1 cellular context compared by ENCODE assay signal in the genomic region with DNA sequence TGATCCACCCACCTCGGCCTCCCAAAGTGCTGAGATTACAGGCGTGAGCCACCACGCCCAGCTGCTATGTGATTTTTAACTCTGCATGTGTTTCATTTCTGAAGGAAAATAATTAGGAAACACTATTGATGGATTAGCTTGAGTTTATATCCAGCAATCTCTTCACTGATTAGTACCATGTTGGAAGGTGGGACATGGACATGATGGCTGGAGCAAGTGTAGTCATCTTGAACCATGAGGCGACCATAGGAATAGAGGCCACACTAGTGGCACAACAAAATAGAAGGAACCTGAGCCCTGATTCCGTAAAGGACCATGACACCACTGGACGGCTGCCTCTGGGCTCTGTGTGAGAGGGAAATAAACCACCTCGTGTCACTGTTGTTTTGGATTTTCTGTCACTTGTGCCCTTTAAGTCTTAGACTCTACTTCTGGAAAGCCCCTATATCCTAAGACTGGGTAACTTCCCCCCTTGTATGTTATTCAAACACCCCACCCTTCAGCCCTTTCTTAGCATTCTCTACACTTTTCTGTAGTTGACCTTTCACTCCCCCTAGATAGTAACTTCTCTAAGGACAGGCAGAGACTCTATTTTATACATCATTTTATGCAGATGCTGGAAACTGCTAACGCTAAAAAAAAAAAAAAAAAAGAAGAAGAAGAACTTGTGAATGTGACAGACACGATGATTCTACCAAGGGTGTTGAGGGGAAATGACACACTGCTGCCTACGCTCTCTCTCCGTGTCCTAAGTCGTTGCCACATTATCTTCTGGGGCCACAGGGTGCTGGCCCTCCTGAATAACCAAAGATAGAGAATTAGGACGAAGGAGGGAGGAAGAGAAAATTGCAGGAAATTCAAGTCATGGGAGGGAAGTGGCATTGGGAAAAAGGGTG.
A peak's percentile ranks its signal among the peaks of the same experiment; 100 is the strongest.
TF ChIP-seq lines count a peak whose summit lies in the region.

No MANE protein-coding gene starts in this region.

TF ChIP-seq in K562, 482 proteins besides CTCF, POLR2A, EP300 and RAD21 (continued from another document and continues in another):
- TF ChIP-seq MAFF (IDR thresholded peaks at IDR 0.05; ENCODE audit: low read length): no peak
- 0 out of 2 replicates have a peak, but pooled peaks have one; percentile 57 for TF ChIP-seq ZNF197 (CRISPR knock-in tag; IDR thresholded peaks at IDR 0.05; ENCODE audit: low read depth)
- TF ChIP-seq KAT2B (IDR thresholded peaks at IDR 0.05; ENCODE audit: low read depth, low read length): no peak
- TF ChIP-seq HDAC8 (tag; IDR thresholded peaks at IDR 0.05): no peak
- TF ChIP-seq SNAPC5 (CRISPR knock-in tag; IDR thresholded peaks at IDR 0.05): no peak
- no peak for TF ChIP-seq RBM17 (IDR thresholded peaks at IDR 0.05; ENCODE audit: borderline replicate concordance, low read depth, low read length)
- no peak for TF ChIP-seq FOXP1 (CRISPR knock-in tag; IDR thresholded peaks at IDR 0.05)
- peak; percentile 12 for TF ChIP-seq TAF9B (IDR thresholded peaks at IDR 0.05; ENCODE audit: partially characterized antibody)
- TF ChIP-seq ZNF77 (CRISPR knock-in tag; IDR thresholded peaks at IDR 0.05): no peak
- TF ChIP-seq DLX4 (CRISPR knock-in tag; IDR thresholded peaks at IDR 0.05): no peak
- TF ChIP-seq ZNF511 (CRISPR knock-in tag; IDR thresholded peaks at IDR 0.05): no peak
- no peak for TF ChIP-seq POU5F1 (IDR thresholded peaks at IDR 0.05; ENCODE audit: borderline replicate concordance, low read depth, low read length, partially characterized antibody)
- peak; percentile 93 for TF ChIP-seq POLR2AphosphoS5 (IDR thresholded peaks at IDR 0.05; ENCODE audit: control insufficient read depth, insufficient read depth, low read depth, low read length)
- TF ChIP-seq, protein P1, sequence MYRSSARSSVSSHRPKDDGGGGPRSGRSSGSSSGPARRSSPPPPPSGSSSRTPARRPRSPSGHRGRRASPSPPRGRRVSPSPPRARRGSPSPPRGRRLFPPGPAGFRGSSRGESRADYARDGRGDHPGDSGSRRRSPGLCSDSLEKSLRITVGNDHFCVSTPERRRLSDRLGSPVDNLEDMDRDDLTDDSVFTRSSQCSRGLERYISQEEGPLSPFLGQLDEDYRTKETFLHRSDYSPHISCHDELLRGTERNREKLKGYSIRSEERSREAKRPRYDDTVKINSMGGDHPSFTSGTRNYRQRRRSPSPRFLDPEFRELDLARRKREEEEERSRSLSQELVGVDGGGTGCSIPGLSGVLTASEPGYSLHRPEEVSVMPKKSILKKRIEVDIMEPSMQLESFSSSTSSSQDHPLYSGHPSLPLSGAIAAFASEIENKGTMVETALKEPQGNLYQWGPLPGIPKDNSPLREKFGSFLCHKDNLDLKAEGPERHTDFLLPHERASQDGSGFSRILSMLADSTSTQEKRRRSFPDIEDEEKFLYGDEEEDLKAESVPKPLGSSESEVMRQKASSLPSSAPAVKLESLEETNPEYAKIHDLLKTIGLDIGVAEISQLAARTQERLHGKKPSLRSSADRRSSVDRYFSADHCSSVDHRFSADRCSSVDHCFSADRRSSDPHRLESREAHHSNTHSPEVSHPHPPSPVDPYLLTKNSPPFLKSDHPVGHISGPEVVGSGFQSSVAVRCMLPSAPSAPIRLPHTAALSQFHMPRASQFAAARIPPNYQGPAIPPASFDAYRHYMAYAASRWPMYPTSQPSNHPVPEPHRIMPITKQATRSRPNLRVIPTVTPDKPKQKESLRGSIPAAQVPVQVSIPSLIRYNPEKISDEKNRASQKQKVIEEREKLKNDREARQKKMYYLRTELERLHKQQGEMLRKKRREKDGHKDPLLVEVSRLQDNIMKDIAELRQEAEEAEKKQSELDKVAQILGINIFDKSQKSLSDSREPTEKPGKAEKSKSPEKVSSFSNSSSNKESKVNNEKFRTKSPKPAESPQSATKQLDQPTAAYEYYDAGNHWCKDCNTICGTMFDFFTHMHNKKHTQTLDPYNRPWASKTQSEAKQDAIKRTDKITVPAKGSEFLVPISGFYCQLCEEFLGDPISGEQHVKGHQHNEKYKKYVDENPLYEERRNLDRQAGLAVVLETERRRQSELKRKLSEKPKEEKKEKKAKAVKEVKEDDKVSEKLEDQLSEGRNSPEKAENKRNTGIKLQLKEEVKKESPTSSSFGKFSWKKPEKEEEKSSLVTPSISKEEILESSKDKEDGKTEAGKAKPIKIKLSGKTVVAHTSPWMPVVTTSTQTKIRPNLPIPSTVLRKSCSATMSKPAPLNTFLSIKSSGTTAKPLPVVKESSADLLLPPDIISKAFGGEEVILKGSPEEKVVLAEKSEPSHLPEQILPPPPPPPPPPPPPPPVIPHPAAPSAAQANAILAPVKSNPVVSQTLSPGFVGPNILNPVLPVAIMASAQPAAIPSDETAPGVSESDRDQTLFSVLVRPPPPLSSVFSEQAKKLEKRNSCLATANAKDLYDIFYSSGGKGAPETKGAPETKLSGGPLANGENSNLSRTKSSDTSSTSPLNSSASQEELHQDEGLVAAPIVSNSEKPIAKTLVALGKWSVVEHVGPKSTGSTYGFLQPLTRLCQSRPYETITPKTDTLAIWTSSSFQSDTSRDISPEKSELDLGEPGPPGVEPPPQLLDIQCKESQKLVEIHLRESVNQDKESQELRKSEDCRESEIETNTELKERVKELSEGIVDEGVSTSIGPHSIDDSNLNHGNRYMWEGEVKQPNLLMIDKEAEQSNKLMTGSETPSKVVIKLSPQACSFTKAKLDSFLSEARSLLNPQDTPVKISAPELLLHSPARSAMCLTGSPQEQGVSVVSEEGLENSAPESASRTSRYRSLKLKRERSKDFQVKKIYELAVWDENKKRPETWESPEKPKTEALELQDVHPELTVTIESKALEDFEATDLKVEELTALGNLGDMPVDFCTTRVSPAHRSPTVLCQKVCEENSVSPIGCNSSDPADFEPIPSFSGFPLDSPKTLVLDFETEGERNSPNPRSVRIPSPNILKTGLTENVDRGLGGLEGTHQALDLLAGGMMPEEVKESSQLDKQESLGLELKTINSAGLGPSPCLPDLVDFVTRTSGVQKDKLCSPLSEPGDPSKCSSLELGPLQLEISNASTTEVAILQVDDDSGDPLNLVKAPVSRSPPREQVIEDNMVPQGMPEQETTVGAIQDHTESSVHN (IDR thresholded peaks at IDR 0.05; ENCODE audit: borderline replicate concordance in 1 of 2, low read depth in 1 of 2): no peak
- TF ChIP-seq ZBTB49 (CRISPR knock-in tag; IDR thresholded peaks at IDR 0.05; ENCODE audit: borderline replicate concordance): no peak
- TF ChIP-seq ZNF134 (CRISPR knock-in tag; conservative IDR thresholded peaks at IDR 0.05): no peak
- no peak for TF ChIP-seq FOXJ3 (CRISPR knock-in tag; IDR thresholded peaks at IDR 0.05)
- no peak for TF ChIP-seq PRMT5 (CRISPR knock-in tag; IDR thresholded peaks at IDR 0.05)
- no peak for TF ChIP-seq ERF (CRISPR knock-in tag; IDR thresholded peaks at IDR 0.05)
- no peak for TF ChIP-seq ILK (tag; IDR thresholded peaks at IDR 0.05; ENCODE audit: borderline replicate concordance, low read depth)
- no peak for TF ChIP-seq ZNF507 (tag; conservative IDR thresholded peaks at IDR 0.05)
- TF ChIP-seq FOXK2 (conservative IDR thresholded peaks at IDR 0.05 in 1 of 2, IDR thresholded peaks at IDR 0.05 in 1 of 2; ENCODE audit: low read depth in 2 of 2): no peak; a peak in 1 of 4 replicates
- TF ChIP-seq ZNF589 (CRISPR knock-in tag; IDR thresholded peaks at IDR 0.05; ENCODE audit: low read depth): no peak
- peak; percentile 65; the same call in 1 of the 2 replicates for TF ChIP-seq SOX6 (IDR thresholded peaks at IDR 0.05)
- no peak for TF ChIP-seq STAT5B (CRISPR knock-in tag; IDR thresholded peaks at IDR 0.05)
- TF ChIP-seq TCF7 (IDR thresholded peaks at IDR 0.05; ENCODE audit: borderline replicate concordance): no peak
- no peak for TF ChIP-seq HINFP (tag; conservative IDR thresholded peaks at IDR 0.05; ENCODE audit: low read depth)
- 0 out of 4 replicates have a peak, but pooled peaks of 1 of the 2 experiments have one; percentile 47 for TF ChIP-seq ETV6 (IDR thresholded peaks at IDR 0.05; ENCODE audit: borderline replicate concordance in 1 of 2, low read depth in 2 of 2, low read length in 1 of 2)
- no peak for TF ChIP-seq ETV6 (CRISPR knock-in tag; IDR thresholded peaks at IDR 0.05; ENCODE audit: borderline replicate concordance)
- TF ChIP-seq, protein P2, sequence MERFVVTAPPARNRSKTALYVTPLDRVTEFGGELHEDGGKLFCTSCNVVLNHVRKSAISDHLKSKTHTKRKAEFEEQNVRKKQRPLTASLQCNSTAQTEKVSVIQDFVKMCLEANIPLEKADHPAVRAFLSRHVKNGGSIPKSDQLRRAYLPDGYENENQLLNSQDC (CRISPR knock-in tag; IDR thresholded peaks at IDR 0.05): no peak
- TF ChIP-seq NR3C1 (CRISPR knock-in tag; IDR thresholded peaks at IDR 0.05): no peak
- no peak for TF ChIP-seq ZNF316 (IDR thresholded peaks at IDR 0.05)
- TF ChIP-seq ATF1 (CRISPR knock-in tag; IDR thresholded peaks at IDR 0.05): no peak
- 0 out of 2 replicates have a peak, but pooled peaks have one; percentile 30 for TF ChIP-seq ATF1 (tag; IDR thresholded peaks at IDR 0.05)
- TF ChIP-seq ZNF41 (CRISPR knock-in tag; conservative IDR thresholded peaks at IDR 0.05): no peak
- TF ChIP-seq ZNF347 (CRISPR knock-in tag; IDR thresholded peaks at IDR 0.05; ENCODE audit: low read depth): no peak
- peak; percentile 86 for TF ChIP-seq BCOR (IDR thresholded peaks at IDR 0.05)
- no peak for TF ChIP-seq HDGF (IDR thresholded peaks at IDR 0.05)
- TF ChIP-seq AFF1 (IDR thresholded peaks at IDR 0.05; ENCODE audit: low read depth in 1 of 2, partially characterized antibody in 2 of 2): peak in 1 of 2 experiments; percentile 38
- no peak for TF ChIP-seq ZBTB7A (IDR thresholded peaks at IDR 0.05; ENCODE audit: borderline replicate concordance, control insufficient read depth, low read depth, low read length)
- no peak for TF ChIP-seq ZNF282 (CRISPR knock-in tag; IDR thresholded peaks at IDR 0.05)
- TF ChIP-seq GTF2F1 (IDR thresholded peaks at IDR 0.05; ENCODE audit: low read depth, low read length): no peak
